9 cellular contexts compared by ENCODE assay signal in genomic region chr14:92589213-92589852, GRCh38.
DNase-seq lines count a peak whose midpoint lies in the region; ATAC-seq and TF ChIP-seq lines count a peak whose summit lies in the region.
"Had no signal": no experiment of that assay in that cellular context is flagged by ENCODE, and none has a peak within 500 bp of the region (broad histone marks: within the 10 kb centered on the region; RNA-seq: fewer than 3 reads in every experiment).

No MANE protein-coding gene starts in this region.

- H4K20me1 ChIP-seq in OCI-LY1 (ENCODE audit: insufficient read depth, low read length) = no peaks in the 10 kb centered on the region
- H4K20me1 ChIP-seq in fibroblast of lung (ENCODE audit: control insufficient read depth, extremely low read depth, insufficient read depth, low read length) = no peaks in the 10 kb centered on the region

- no peak overlapping the region for H3K27ac Mint-ChIP-seq in activated T-cell treated with anti-CD3 and anti-CD28 coated beads, Interleukin-2, amount 50 U/mL, for 24 hours
- H3K27ac Mint-ChIP-seq in stimulated activated memory B cell treated with anti-CD40 and anti-IgM and Interleukin-4, amounts not matched to agents 10 μg/mL and 1 μg/mL and 100 μg/mL, for 72 hours = no peak overlapping the region

- H3K9me3 Mint-ChIP-seq in activated T-cell treated with anti-CD3 and anti-CD28 coated beads, Interleukin-2, amount 50 U/mL, for 24 hours = no peaks in the 10 kb centered on the region
- no peaks in the 10 kb centered on the region for H3K9me3 Mint-ChIP-seq in stimulated activated memory B cell treated with anti-CD40 and anti-IgM and Interleukin-4, amounts not matched to agents 10 μg/mL and 1 μg/mL and 100 μg/mL, for 72 hours

- peaks cover 72% of the 10 kb centered on the region for H3K4me1 Mint-ChIP-seq in activated T-cell treated with anti-CD3 and anti-CD28 coated beads, Interleukin-2, amount 50 U/mL, for 24 hours (ENCODE audit: low read depth)
- H3K4me1 Mint-ChIP-seq in stimulated activated memory B cell treated with anti-CD40 and anti-IgM and Interleukin-4, amounts not matched to agents 10 μg/mL and 1 μg/mL and 100 μg/mL, for 72 hours = peaks cover 56% of the 10 kb centered on the region

- H3K9me2 ChIP-seq in OCI-LY1 (ENCODE audit: low read depth, low read length) = no peaks in the 10 kb centered on the region

- H3K9me3 ChIP-seq in OCI-LY1 (ENCODE audit: low read length) (no peaks in the 10 kb centered on the region), fibroblast of lung (ENCODE audit: control insufficient read depth, insufficient read depth, low read depth, low read length) (no peaks in the 10 kb centered on the region)

- H3K36me3 ChIP-seq in OCI-LY1 (ENCODE audit: insufficient read depth, low read length) (no peaks in the 10 kb centered on the region), fibroblast of lung (ENCODE audit: control insufficient read depth, insufficient read depth, low read length) (peaks cover 1% of the 10 kb centered on the region)

- H3K4me3 ChIP-seq in OCI-LY1 (ENCODE audit: low read depth, low read length, poor library complexity, severe bottlenecking) = no peak overlapping the region
- no peak overlapping the region for H3K4me3 ChIP-seq in fibroblast of lung (replicated peaks in 1 of 4; ENCODE audit: control extremely low read depth in 1 of 4, insufficient read depth in 1 of 4, low read depth in 3 of 4, low read length in 4 of 4)
- H3K4me3 ChIP-seq: heart left ventricle had no signal

- in situ Hi-C loops in G401 (cut with HindIII; ENCODE audit: low sequenced_read_pairs) = no loop called here

- TF ChIP-seq CTCF in OCI-LY1 (IDR thresholded peaks at IDR 0.05; ENCODE audit: low read length) (peak; percentile 55), fibroblast of lung (conservative IDR thresholded peaks at IDR 0.05 in 1 of 2, IDR thresholded peaks at IDR 0.05 in 1 of 2; ENCODE audit: low read depth in 1 of 2, low read length in 2 of 2) (peak; percentile 28 to 60)

- peak; percentile 22 for DNase-seq in activated T-cell treated with anti-CD3 and anti-CD28 coated beads, Interleukin-2, amount 50 U/mL, for 24 hours
- DNase-seq in activated T-cell treated with anti-CD3 and anti-CD28 coated beads for 4 hours (no peak), fibroblast of lung (ENCODE audit: low read depth in 2 of 2) (peak; percentile 30 to 64), G401 (ENCODE audit: low spot score) (no peak), SW480 (ENCODE audit: low spot score) (no peak)
- DNase-seq: heart left ventricle had no signal

- peaks cover 30% of the 10 kb centered on the region for H3K36me3 Mint-ChIP-seq in activated T-cell treated with anti-CD3 and anti-CD28 coated beads, Interleukin-2, amount 50 U/mL, for 24 hours (ENCODE audit: low read depth)
- peaks cover 20% of the 10 kb centered on the region for H3K36me3 Mint-ChIP-seq in stimulated activated memory B cell treated with anti-CD40 and anti-IgM and Interleukin-4, amounts not matched to agents 10 μg/mL and 1 μg/mL and 100 μg/mL, for 72 hours

- no peak overlapping the region for H2AFZ ChIP-seq in OCI-LY1 (ENCODE audit: low read length)
- no peak overlapping the region for H2AFZ ChIP-seq in fibroblast of lung (ENCODE audit: low read length)

- H3K9ac ChIP-seq in OCI-LY1 (ENCODE audit: low read length) (no peak overlapping the region), fibroblast of lung (ENCODE audit: insufficient read depth, low read length) (no peak overlapping the region)

- H3K4me1 ChIP-seq in OCI-LY1 (ENCODE audit: insufficient read depth, low read length, severe bottlenecking) (no peaks in the 10 kb centered on the region), fibroblast of lung (ENCODE audit: control insufficient read depth, extremely low read depth, insufficient read depth, low read length) (peaks cover 19% of the 10 kb centered on the region)

- peaks cover 2% of the 10 kb centered on the region for H3K27me3 Mint-ChIP-seq in activated T-cell treated with anti-CD3 and anti-CD28 coated beads, Interleukin-2, amount 50 U/mL, for 24 hours
- no peaks in the 10 kb centered on the region for H3K27me3 Mint-ChIP-seq in stimulated activated memory B cell treated with anti-CD40 and anti-IgM and Interleukin-4, amounts not matched to agents 10 μg/mL and 1 μg/mL and 100 μg/mL, for 72 hours

- H3K4me2 ChIP-seq in OCI-LY1 (ENCODE audit: low read length) (no peak overlapping the region), fibroblast of lung (ENCODE audit: extremely low read depth, insufficient read depth, low read length) (no peak overlapping the region)

- no peaks in the 10 kb centered on the region for H3K79me2 ChIP-seq in OCI-LY1 (ENCODE audit: insufficient read depth, low read length)
- no peaks in the 10 kb centered on the region for H3K79me2 ChIP-seq in fibroblast of lung (ENCODE audit: control insufficient read depth, insufficient read depth, low read length)

- H3K27ac ChIP-seq in OCI-LY1 (ENCODE audit: low read depth, low read length, poor library complexity, severe bottlenecking) (no peak overlapping the region), fibroblast of lung (ENCODE audit: insufficient read depth, low read length) (no peak overlapping the region)

- no peaks in the 10 kb centered on the region for H3F3A ChIP-seq in OCI-LY1 (ENCODE audit: insufficient read depth, low read length)

- ATAC-seq in stimulated activated memory B cell treated with anti-CD40 and anti-IgM and Interleukin-4, amounts not matched to agents 10 μg/mL and 1 μg/mL and 100 μg/mL, for 72 hours = peak; percentile 73
- no peak for ATAC-seq in GM21786 (IDR thresholded peaks at IDR 0.05; ENCODE audit: unreplicated experiment)

- H3K4me3 Mint-ChIP-seq in activated T-cell treated with anti-CD3 and anti-CD28 coated beads, Interleukin-2, amount 50 U/mL, for 24 hours = no peak overlapping the region
- no peak overlapping the region for H3K4me3 Mint-ChIP-seq in stimulated activated memory B cell treated with anti-CD40 and anti-IgM and Interleukin-4, amounts not matched to agents 10 μg/mL and 1 μg/mL and 100 μg/mL, for 72 hours

- H3K27me3 ChIP-seq in OCI-LY1 (ENCODE audit: insufficient read depth, low read length) (no peaks in the 10 kb centered on the region), fibroblast of lung (ENCODE audit: control insufficient read depth, insufficient read depth, low read length) (no peaks in the 10 kb centered on the region)
- H3K27me3 ChIP-seq: heart left ventricle had no signal

Comparison
In these comparisons a context has a peak if more than half of its experiments do, and no peak if none do; other contexts are left out.
1. DNase-seq: peak in activated T-cell treated with anti-CD3 and anti-CD28 coated beads, Interleukin-2, amount 50 U/mL, for 24 hours (single experiment) and fibroblast of lung (2 of 2); none in activated T-cell treated with anti-CD3 and anti-CD28 coated beads for 4 hours (single experiment), G401 (single experiment) and SW480 (single experiment).